ENCODE assay signal across 1 cellular context in the genomic region with DNA sequence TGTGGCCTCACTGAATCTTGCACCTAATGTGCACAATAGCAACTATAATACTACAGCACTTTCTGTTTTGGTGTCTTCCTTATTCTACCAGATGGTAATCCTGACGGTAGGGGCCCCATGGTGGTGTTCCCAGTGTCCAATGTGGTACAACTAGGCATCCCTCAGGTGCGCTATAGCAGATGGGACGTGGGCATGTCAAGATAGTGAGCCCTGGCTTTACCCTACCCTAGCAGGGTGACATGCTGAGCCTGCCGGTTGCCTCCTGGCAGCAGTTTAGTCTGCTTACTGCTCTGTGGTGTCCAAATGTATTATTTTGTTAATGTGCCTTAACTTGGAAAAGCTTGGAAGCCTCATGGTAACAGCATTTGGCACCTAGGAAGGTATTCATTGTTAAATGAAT.
TF ChIP-seq lines count a peak whose summit lies in the region.

No MANE protein-coding gene starts in this region.

TF ChIP-seq in H1, 55 proteins besides CTCF, POLR2A, EP300 and RAD21:
- TF ChIP-seq, protein P1, sequence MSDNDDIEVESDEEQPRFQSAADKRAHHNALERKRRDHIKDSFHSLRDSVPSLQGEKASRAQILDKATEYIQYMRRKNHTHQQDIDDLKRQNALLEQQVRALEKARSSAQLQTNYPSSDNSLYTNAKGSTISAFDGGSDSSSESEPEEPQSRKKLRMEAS (IDR thresholded peaks at IDR 0.05): no peak
- TF ChIP-seq KDM4A (IDR thresholded peaks at IDR 0.05; ENCODE audit: low read depth, low read length, severe bottlenecking): no peak
- no peak for TF ChIP-seq CREB1 (IDR thresholded peaks at IDR 0.05)
- TF ChIP-seq TCF12 (IDR thresholded peaks at IDR 0.05; ENCODE audit: low read depth, low read length): no peak
- no peak for TF ChIP-seq KDM5A (IDR thresholded peaks at IDR 0.05; ENCODE audit: low read length)
- TF ChIP-seq, protein P2, sequence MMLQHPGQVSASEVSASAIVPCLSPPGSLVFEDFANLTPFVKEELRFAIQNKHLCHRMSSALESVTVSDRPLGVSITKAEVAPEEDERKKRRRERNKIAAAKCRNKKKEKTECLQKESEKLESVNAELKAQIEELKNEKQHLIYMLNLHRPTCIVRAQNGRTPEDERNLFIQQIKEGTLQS (IDR thresholded peaks at IDR 0.05; ENCODE audit: insufficient read depth, low read depth, low read length): no peak
- no peak for TF ChIP-seq YY1 (IDR thresholded peaks at IDR 0.05; ENCODE audit: low read depth, low read length)
- TF ChIP-seq RFX5 (IDR thresholded peaks at IDR 0.05; ENCODE audit: borderline replicate concordance, low read depth, low read length): no peak
- TF ChIP-seq BACH1 (IDR thresholded peaks at IDR 0.05; ENCODE audit: low read length): no peak
- TF ChIP-seq SP2 (IDR thresholded peaks at IDR 0.05; ENCODE audit: low read length): no peak
- no peak for TF ChIP-seq SIRT6 (IDR thresholded peaks at IDR 0.05; ENCODE audit: low read length)
- TF ChIP-seq KDM1A (IDR thresholded peaks at IDR 0.05; ENCODE audit: borderline replicate concordance, low read length): no peak
- no peak for TF ChIP-seq HDAC6 (IDR thresholded peaks at IDR 0.05; ENCODE audit: low read depth, low read length)
- no peak for TF ChIP-seq CBX5 (IDR thresholded peaks at IDR 0.05; ENCODE audit: low read depth, low read length)
- no peak for TF ChIP-seq FOSL1 (IDR thresholded peaks at IDR 0.05; ENCODE audit: insufficient read depth, low read depth, low read length)
- no peak for TF ChIP-seq CHD1 (IDR thresholded peaks at IDR 0.05; ENCODE audit: low read depth, low read length)
